Comparison of ENCODE assay signal across 1 cellular context in the genomic region with DNA sequence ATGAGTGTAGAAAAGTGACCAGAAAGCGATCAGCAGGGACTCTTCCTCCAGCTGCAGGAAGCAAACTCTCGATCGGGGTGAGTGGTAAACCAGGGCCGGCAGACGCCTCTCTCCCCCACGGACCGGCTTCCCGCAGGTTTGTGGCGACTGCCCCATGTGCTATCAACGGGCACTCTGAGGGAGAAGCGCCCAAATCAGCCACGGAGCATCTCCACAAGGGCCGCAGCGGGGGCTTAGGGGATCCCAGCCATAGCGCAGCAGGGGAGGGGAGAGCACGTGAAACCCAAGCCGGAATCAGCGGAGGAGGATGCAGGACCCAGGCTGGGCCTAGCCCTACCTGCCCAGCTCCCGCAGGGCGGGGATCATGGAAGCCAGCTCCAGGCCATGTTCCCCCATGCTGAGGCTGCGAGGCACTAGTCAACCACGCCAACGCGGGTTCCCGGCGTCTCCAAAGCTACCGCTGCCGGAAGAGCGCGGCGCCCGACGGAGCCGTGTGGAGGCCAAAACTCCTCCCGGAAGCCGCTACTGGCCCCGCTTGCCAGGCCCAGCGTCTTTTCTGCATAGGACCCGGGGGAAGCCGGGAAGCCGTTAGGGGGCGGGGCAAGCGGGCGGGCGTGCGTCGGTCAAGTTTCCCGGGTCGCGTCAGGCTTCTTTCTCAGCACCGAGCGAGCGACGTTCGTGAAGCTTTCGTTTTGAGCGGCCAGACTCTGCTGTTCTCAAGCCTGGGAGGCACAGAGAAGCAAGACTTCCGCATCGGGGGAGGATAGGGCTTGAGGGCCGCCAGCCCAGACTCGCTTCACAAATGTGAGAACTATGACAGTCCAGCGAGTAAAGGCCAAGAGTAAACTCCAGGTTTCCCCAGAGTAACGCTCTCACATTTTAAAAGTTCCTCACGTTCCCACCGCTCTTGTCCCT.
TF ChIP-seq lines count a peak whose summit lies in the region.

Gene ATR, minus strand, starts transcription at position 425 of the 915 bp plus-strand sequence. Its CDS starts 29 bp downstream, at position 396.

TF ChIP-seq in K562, 482 proteins besides CTCF, POLR2A, EP300 and RAD21 (continued from another document and continues in another):
- no peak for TF ChIP-seq RBM34 (IDR thresholded peaks at IDR 0.05; ENCODE audit: borderline replicate concordance, insufficient read depth, low read length)
- peak; percentile 46; the same call in 1 of the 2 replicates for TF ChIP-seq RAD51 (IDR thresholded peaks at IDR 0.05; ENCODE audit: borderline replicate concordance, low read depth)
- peak; percentile 84 for TF ChIP-seq POLR2AphosphoS5 (IDR thresholded peaks at IDR 0.05; ENCODE audit: control insufficient read depth, insufficient read depth, low read depth, low read length)
- 0 out of 2 replicates have a peak, but pooled peaks have one; percentile 41 for TF ChIP-seq ZHX1 (conservative IDR thresholded peaks at IDR 0.05; ENCODE audit: low read length)
- TF ChIP-seq ZEB2 (IDR thresholded peaks at IDR 0.05) = no peak
- TF ChIP-seq FUS (optimal IDR thresholded peaks at IDR 0.05; ENCODE audit: low read depth, low read length) = peak; percentile 56
- no peak for TF ChIP-seq BMI1 (IDR thresholded peaks at IDR 0.05; ENCODE audit: low read length)
- TF ChIP-seq ELF1 (tag; IDR thresholded peaks at IDR 0.05) = peak; percentile 99
- TF ChIP-seq CTCFL (IDR thresholded peaks at IDR 0.05; ENCODE audit: borderline replicate concordance, insufficient read depth, low read depth, low read length, poor library complexity, severe bottlenecking) = no peak
- TF ChIP-seq SRSF3 (IDR thresholded peaks at IDR 0.05; ENCODE audit: insufficient read depth, low read length) = no peak
- peak; percentile 67 for TF ChIP-seq MBD2 (IDR thresholded peaks at IDR 0.05; ENCODE audit: borderline replicate concordance, low read depth)
- TF ChIP-seq HDAC2 (IDR thresholded peaks at IDR 0.05) = peak; percentile 85; the same call in 1 of the 2 replicates
- peak; percentile 99 for TF ChIP-seq FOXM1 (IDR thresholded peaks at IDR 0.05; ENCODE audit: low read depth)
- TF ChIP-seq FOXM1 (CRISPR knock-in tag; IDR thresholded peaks at IDR 0.05; ENCODE audit: low read depth) = 0 out of 2 replicates have a peak, but pooled peaks have one; percentile 68
- peak; percentile 27; the same call in 1 of the 2 replicates for TF ChIP-seq NCOA6 (IDR thresholded peaks at IDR 0.05)
- TF ChIP-seq CHD4 (IDR thresholded peaks at IDR 0.05; ENCODE audit: insufficient read depth, insufficient replicate concordance, low read depth, low read length, poor library complexity, severe bottlenecking) = no peak
- TF ChIP-seq, protein P1, sequence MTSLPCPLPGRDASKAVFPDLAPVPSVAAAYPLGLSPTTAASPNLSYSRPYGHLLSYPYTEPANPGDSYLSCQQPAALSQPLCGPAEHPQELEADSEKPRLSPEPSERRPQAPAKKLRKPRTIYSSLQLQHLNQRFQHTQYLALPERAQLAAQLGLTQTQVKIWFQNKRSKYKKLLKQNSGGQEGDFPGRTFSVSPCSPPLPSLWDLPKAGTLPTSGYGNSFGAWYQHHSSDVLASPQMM (CRISPR knock-in tag; IDR thresholded peaks at IDR 0.05) = no peak
- TF ChIP-seq TGIF2 (CRISPR knock-in tag; IDR thresholded peaks at IDR 0.05) = no peak
- TF ChIP-seq ATF7 (IDR thresholded peaks at IDR 0.05) = peak; percentile 92
- TF ChIP-seq BRD9 (IDR thresholded peaks at IDR 0.05; ENCODE audit: low read depth, partially characterized antibody) = no peak
- TF ChIP-seq HEY1 (CRISPR knock-in tag; IDR thresholded peaks at IDR 0.05; ENCODE audit: borderline replicate concordance) = no peak
- TF ChIP-seq ATF3 (IDR thresholded peaks at IDR 0.05) = no peak; the same call in 1 of the 2 replicates
- no peak; the same call in 1 of the 2 replicates for TF ChIP-seq ATF3 (CRISPR knock-in tag; conservative IDR thresholded peaks at IDR 0.05)
- TF ChIP-seq, protein P2, sequence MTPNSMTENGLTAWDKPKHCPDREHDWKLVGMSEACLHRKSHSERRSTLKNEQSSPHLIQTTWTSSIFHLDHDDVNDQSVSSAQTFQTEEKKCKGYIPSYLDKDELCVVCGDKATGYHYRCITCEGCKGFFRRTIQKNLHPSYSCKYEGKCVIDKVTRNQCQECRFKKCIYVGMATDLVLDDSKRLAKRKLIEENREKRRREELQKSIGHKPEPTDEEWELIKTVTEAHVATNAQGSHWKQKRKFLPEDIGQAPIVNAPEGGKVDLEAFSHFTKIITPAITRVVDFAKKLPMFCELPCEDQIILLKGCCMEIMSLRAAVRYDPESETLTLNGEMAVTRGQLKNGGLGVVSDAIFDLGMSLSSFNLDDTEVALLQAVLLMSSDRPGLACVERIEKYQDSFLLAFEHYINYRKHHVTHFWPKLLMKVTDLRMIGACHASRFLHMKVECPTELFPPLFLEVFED (CRISPR knock-in tag; conservative IDR thresholded peaks at IDR 0.05) = no peak
- no peak for TF ChIP-seq HNRNPH1 (optimal IDR thresholded peaks at IDR 0.05; ENCODE audit: low read depth, low read length)
- TF ChIP-seq OTX1 (CRISPR knock-in tag; IDR thresholded peaks at IDR 0.05) = no peak
- peak; percentile 57; the same call in 1 of the 2 replicates for TF ChIP-seq JUND (IDR thresholded peaks at IDR 0.05; ENCODE audit: borderline replicate concordance, low read depth, low read length)
- TF ChIP-seq JUND (tag; IDR thresholded peaks at IDR 0.05; ENCODE audit: borderline replicate concordance, low read depth, low read length) = peak; percentile 29; the same call in 1 of the 3 replicates
- TF ChIP-seq ARID3A (IDR thresholded peaks at IDR 0.05; ENCODE audit: borderline replicate concordance, low read depth, low read length) = 0 out of 2 replicates have a peak, but pooled peaks have one; percentile 18
- TF ChIP-seq ZNF263 (CRISPR knock-in tag; IDR thresholded peaks at IDR 0.05; ENCODE audit: borderline replicate concordance) = peak; percentile 68; the same call in 1 of the 2 replicates
- peak; percentile 75; the same call in 1 of the 2 replicates for TF ChIP-seq ELF4 (CRISPR knock-in tag; IDR thresholded peaks at IDR 0.05)
- no peak for TF ChIP-seq TFAM (CRISPR knock-in tag; conservative IDR thresholded peaks at IDR 0.05)
- peak; percentile 81 for TF ChIP-seq TAF1 (IDR thresholded peaks at IDR 0.05; ENCODE audit: control insufficient read depth, extremely low read depth, insufficient read depth, low read length, severe bottlenecking)
- no peak for TF ChIP-seq ZNF77 (CRISPR knock-in tag; IDR thresholded peaks at IDR 0.05)
- TF ChIP-seq NR2C2 (CRISPR knock-in tag; IDR thresholded peaks at IDR 0.05) = no peak
- peak; percentile 91 for TF ChIP-seq NR2C2 (tag; IDR thresholded peaks at IDR 0.05)
- no peak for TF ChIP-seq ID3 (CRISPR knock-in tag; IDR thresholded peaks at IDR 0.05)
- TF ChIP-seq ID3 (tag; IDR thresholded peaks at IDR 0.05) = no peak
- TF ChIP-seq RBBP5 (IDR thresholded peaks at IDR 0.05; ENCODE audit: borderline replicate concordance, insufficient read depth, low read length, poor library complexity, severe bottlenecking) = peak; percentile 98
- peak; percentile 92 for TF ChIP-seq GABPA (tag; conservative IDR thresholded peaks at IDR 0.05; ENCODE audit: low read depth)
- TF ChIP-seq, protein P3, sequence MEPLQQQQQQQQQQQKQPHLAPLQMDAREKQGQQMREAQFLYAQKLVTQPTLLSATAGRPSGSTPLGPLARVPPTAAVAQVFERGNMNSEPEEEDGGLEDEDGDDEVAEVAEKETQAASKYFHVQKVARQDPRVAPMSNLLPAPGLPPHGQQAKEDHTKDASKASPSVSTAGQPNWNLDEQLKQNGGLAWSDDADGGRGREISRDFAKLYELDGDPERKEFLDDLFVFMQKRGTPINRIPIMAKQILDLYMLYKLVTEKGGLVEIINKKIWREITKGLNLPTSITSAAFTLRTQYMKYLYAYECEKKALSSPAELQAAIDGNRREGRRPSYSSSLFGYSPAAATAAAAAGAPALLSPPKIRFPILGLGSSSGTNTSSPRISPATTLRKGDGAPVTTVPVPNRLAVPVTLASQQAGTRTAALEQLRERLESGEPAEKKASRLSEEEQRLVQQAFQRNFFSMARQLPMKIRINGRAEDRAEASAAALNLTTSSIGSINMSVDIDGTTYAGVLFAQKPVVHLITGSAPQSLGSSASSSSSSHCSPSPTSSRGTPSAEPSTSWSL (CRISPR knock-in tag; IDR thresholded peaks at IDR 0.05; ENCODE audit: borderline replicate concordance) = no peak
- peak; percentile 51; the same call in 1 of the 2 replicates for TF ChIP-seq NFIC (IDR thresholded peaks at IDR 0.05)
- peak; percentile 75; the same call in 1 of the 2 replicates for TF ChIP-seq KLF1 (tag; IDR thresholded peaks at IDR 0.05)
- TF ChIP-seq, protein P4, sequence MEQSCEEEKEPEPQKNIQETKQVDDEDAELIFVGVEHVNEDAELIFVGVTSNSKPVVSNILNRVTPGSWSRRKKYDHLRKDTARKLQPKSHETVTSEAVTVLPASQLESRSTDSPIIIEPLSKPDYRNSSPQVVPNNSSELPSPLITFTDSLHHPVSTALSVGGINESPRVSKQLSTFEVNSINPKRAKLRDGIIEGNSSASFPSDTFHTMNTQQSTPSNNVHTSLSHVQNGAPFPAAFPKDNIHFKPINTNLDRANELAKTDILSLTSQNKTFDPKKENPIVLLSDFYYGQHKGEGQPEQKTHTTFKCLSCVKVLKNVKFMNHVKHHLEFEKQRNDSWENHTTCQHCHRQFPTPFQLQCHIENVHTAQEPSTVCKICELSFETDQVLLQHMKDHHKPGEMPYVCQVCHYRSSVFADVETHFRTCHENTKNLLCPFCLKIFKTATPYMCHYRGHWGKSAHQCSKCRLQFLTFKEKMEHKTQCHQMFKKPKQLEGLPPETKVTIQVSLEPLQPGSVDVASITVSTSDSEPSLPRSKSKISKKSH (CRISPR knock-in tag; IDR thresholded peaks at IDR 0.05) = no peak
- TF ChIP-seq SREBF1 (IDR thresholded peaks at IDR 0.05; ENCODE audit: borderline replicate concordance, low read depth, low read length) = no peak
- TF ChIP-seq TEAD1 (CRISPR knock-in tag; IDR thresholded peaks at IDR 0.05) = peak; percentile 10 to 29; a peak in 2 of 4 replicates
- TF ChIP-seq, protein P5, sequence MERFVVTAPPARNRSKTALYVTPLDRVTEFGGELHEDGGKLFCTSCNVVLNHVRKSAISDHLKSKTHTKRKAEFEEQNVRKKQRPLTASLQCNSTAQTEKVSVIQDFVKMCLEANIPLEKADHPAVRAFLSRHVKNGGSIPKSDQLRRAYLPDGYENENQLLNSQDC (CRISPR knock-in tag; IDR thresholded peaks at IDR 0.05) = 0 out of 2 replicates have a peak, but pooled peaks have one; percentile 11
- no peak for TF ChIP-seq MAFG (tag; conservative IDR thresholded peaks at IDR 0.05)
- peak; percentile 99 for TF ChIP-seq POLR2G (IDR thresholded peaks at IDR 0.05; ENCODE audit: low read depth, low read length)
